11 cellular contexts compared by ENCODE assay signal in genomic region chr13:49869514-49869913, GRCh38.
A peak's percentile ranks its signal among the peaks of the same experiment; 100 is the strongest.
DNase-seq lines count a peak whose midpoint lies in the region; ATAC-seq and TF ChIP-seq lines count a peak whose summit lies in the region.
"Had no signal": no experiment of that assay in that cellular context is flagged by ENCODE, and none has a peak within 500 bp of the region (broad histone marks: within the 10 kb centered on the region; RNA-seq: fewer than 3 reads in every experiment).

No MANE protein-coding gene starts in this region.

- no peaks in the 10 kb centered on the region for H3K27me3 ChIP-seq in DOHH2 (ENCODE audit: control insufficient read depth, low read length)
- H3K27me3 ChIP-seq in left lung: no peaks in the 10 kb centered on the region

- intact Hi-C loops in left lung (cut with DNase I): no loop called here
- intact Hi-C loops in Calu3 (cut with micrococcal nuclease; ENCODE audit: unreplicated experiment): no loop called here

- H3K27ac ChIP-seq in DOHH2 (ENCODE audit: low read depth, low read length) (no peak overlapping the region), left lung (no peak overlapping the region)

- in situ Hi-C loops in astrocyte of the cerebellum (cut with HindIII; ENCODE audit: low sequenced_read_pairs): no loop called here

- no peaks in the 10 kb centered on the region for H3K9me3 Mint-ChIP-seq in Calu3 (ENCODE audit: low read depth, unreplicated experiment)

- no peaks in the 10 kb centered on the region for H3K79me2 ChIP-seq in DOHH2 (ENCODE audit: control insufficient read depth, low read length)

- H3K4me1 ChIP-seq in DOHH2 (ENCODE audit: control insufficient read depth, low read length) (no peaks in the 10 kb centered on the region), left lung (no peaks in the 10 kb centered on the region)

- no peaks in the 10 kb centered on the region for H3K9me2 ChIP-seq in DOHH2 (replicated peaks; ENCODE audit: control insufficient read depth, low read length)

- no peaks in the 10 kb centered on the region for H4K20me1 ChIP-seq in DOHH2 (ENCODE audit: control insufficient read depth, insufficient read depth, low read depth, low read length)

- BruUV-seq in Calu3 (replicated peaks; lab: Mats Ljungman, UMichigan): no TSS peak

- H3K36me3 ChIP-seq in DOHH2 (ENCODE audit: control insufficient read depth, low read length): no peaks in the 10 kb centered on the region
- H3K36me3 ChIP-seq in left lung: no peaks in the 10 kb centered on the region

- ATAC-seq in left lung (peak; percentile 56), GM21825 (IDR thresholded peaks at IDR 0.05; ENCODE audit: unreplicated experiment) (no peak), HG03520 (IDR thresholded peaks at IDR 0.05; ENCODE audit: unreplicated experiment) (no peak)
- ATAC-seq: naive thymus-derived CD4-positive, alpha-beta T cell had no signal

- H3K27ac Mint-ChIP-seq in Calu3 (ENCODE audit: unreplicated experiment): no peak overlapping the region
- H3K27ac Mint-ChIP-seq: naive thymus-derived CD4-positive, alpha-beta T cell had no signal

- H3K4me2 ChIP-seq in DOHH2 (ENCODE audit: low read length): no peak overlapping the region

- peak; percentile 53 for TF ChIP-seq RAD21 in Ishikawa (IDR thresholded peaks at IDR 0.05; ENCODE audit: low read depth)

- H3K27me3 Mint-ChIP-seq in Calu3 (ENCODE audit: unreplicated experiment): no peaks in the 10 kb centered on the region

- DNase-seq in astrocyte of the cerebellum (ENCODE audit: low read depth) (no peak), left lung (no peak), Calu3 (no peak)
- no peak for DNase-seq in activated CD8-positive, alpha-beta memory T cell treated with anti-CD3 and anti-CD28 coated beads for 24 hours
- DNase-seq: activated CD4-positive, alpha-beta T cell treated with anti-CD3 and anti-CD28 coated beads, Interleukin-2, amount 50 U/mL, for 48 hours; naive thymus-derived CD4-positive, alpha-beta T cell; NCI-H510A treated with DMSO at 0.1 percent for 48 hours had no signal

- TF ChIP-seq CTCF in DOHH2 (IDR thresholded peaks at IDR 0.05; ENCODE audit: low read depth, low read length, poor library complexity, severe bottlenecking) (peak; percentile 40), astrocyte of the cerebellum (IDR thresholded peaks at IDR 0.05; ENCODE audit: low read depth, low read length, missing control alignments) (peak; percentile 45), left lung (IDR thresholded peaks at IDR 0.05) (peak in 1 of 2 donors; percentile 11), Calu3 (IDR thresholded peaks at IDR 0.05; ENCODE audit: unreplicated experiment) (no peak)

- H3K4me3 Mint-ChIP-seq in Calu3 (ENCODE audit: low read depth, unreplicated experiment): no peak overlapping the region
- H3K4me3 Mint-ChIP-seq: naive thymus-derived CD4-positive, alpha-beta T cell had no signal

- H3K4me3 ChIP-seq in DOHH2 (ENCODE audit: low read length): no peak overlapping the region
- no peak overlapping the region for H3K4me3 ChIP-seq in astrocyte of the cerebellum (ENCODE audit: low read depth, low read length)
- H3K4me3 ChIP-seq in left lung: no peak overlapping the region

- H3F3A ChIP-seq in DOHH2 (ENCODE audit: control insufficient read depth, insufficient read depth): no peaks in the 10 kb centered on the region

- no peaks in the 10 kb centered on the region for H3K36me3 Mint-ChIP-seq in Calu3 (ENCODE audit: insufficient read depth, unreplicated experiment)
- H3K36me3 Mint-ChIP-seq: naive thymus-derived CD4-positive, alpha-beta T cell had no signal

- CTCF ChIA-PET in Calu3 (lab: Charles Lee): interaction anchor here (0.7 kb wide), 1 partner anchor 1037 kb away, joined by 3 read pairs; no protein-coding TSS in a partner anchor

- H3K4me1 Mint-ChIP-seq in Calu3 (ENCODE audit: low read depth, unreplicated experiment): no peaks in the 10 kb centered on the region
- H3K4me1 Mint-ChIP-seq: naive thymus-derived CD4-positive, alpha-beta T cell had no signal

- no peak for TF ChIP-seq EP300 in Ishikawa (IDR thresholded peaks at IDR 0.05; ENCODE audit: borderline replicate concordance)

- H3K9me3 ChIP-seq in DOHH2 (ENCODE audit: control insufficient read depth, insufficient read depth, low read length): peaks cover 4% of the 10 kb centered on the region
- H3K9me3 ChIP-seq in left lung: peaks cover 0 to 4% of the 10 kb centered on the region in 2 donors

TF ChIP-seq in Ishikawa, 13 proteins besides CTCF, POLR2A, EP300 and RAD21:
- TF ChIP-seq FOXM1 (IDR thresholded peaks at IDR 0.05; ENCODE audit: borderline replicate concordance, low read depth) (no peak), TEAD4 (IDR thresholded peaks at IDR 0.05) (no peak), YY1 (IDR thresholded peaks at IDR 0.05; ENCODE audit: low read depth) (no peak), CREB1 (IDR thresholded peaks at IDR 0.05; ENCODE audit: low read depth) (no peak), REST (IDR thresholded peaks at IDR 0.05; ENCODE audit: low read depth) (no peak), NFIC (IDR thresholded peaks at IDR 0.05) (no peak), ZBTB7A (IDR thresholded peaks at IDR 0.05; ENCODE audit: low read depth) (no peak)
- TF ChIP-seq, protein P1, sequence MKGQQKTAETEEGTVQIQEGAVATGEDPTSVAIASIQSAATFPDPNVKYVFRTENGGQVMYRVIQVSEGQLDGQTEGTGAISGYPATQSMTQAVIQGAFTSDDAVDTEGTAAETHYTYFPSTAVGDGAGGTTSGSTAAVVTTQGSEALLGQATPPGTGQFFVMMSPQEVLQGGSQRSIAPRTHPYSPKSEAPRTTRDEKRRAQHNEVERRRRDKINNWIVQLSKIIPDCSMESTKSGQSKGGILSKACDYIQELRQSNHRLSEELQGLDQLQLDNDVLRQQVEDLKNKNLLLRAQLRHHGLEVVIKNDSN (IDR thresholded peaks at IDR 0.05): no peak
- TF ChIP-seq, protein P2, sequence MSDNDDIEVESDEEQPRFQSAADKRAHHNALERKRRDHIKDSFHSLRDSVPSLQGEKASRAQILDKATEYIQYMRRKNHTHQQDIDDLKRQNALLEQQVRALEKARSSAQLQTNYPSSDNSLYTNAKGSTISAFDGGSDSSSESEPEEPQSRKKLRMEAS (IDR thresholded peaks at IDR 0.05): no peak
